In genomic region chr1:145009928-145010327, GRCh38 we compare ENCODE assay signal across 7 cellular contexts.
DNase-seq lines count a peak whose midpoint lies in the region; ATAC-seq, FAIRE-seq and TF ChIP-seq lines count a peak whose summit lies in the region.
"Not testable (repeated sequence)": the region's sequence is repeated elsewhere in the genome, so short reads cannot be mapped to it uniquely, and the experiment has no call there.

No MANE protein-coding gene starts in this region.

- peak overlapping the region; percentile 65 for H3K4me3 Mint-ChIP-seq in activated CD4-positive, alpha-beta T cell treated with anti-CD3 and anti-CD28 coated beads, Interleukin-2, amount 10 ng/mL, durations not matched to agents 24 days and 14 days
- peak overlapping the region; percentile 37 for H3K4me3 Mint-ChIP-seq in activated naive CD4-positive, alpha-beta T cell treated with anti-CD3 and anti-CD28 coated beads, Interleukin-2, amount 10 ng/mL, durations not matched to agents 7 days and 5 days
- H3K4me3 Mint-ChIP-seq in MCF 10A (ENCODE audit: unreplicated experiment), result peak overlapping the region; percentile 65

- CTCF ChIA-PET in activated naive CD4-positive, alpha-beta T cell treated with anti-CD3 and anti-CD28 coated beads, Interleukin-2, amount 10 ng/mL, durations not matched to agents 7 days and 5 days (lab: Charles Lee); MCF 10A (lab: Yijun Ruan, JAX): not testable (repeated sequence)

- H3K27me3 Mint-ChIP-seq in activated CD4-positive, alpha-beta T cell treated with anti-CD3 and anti-CD28 coated beads, Interleukin-2, amount 10 ng/mL, durations not matched to agents 24 days and 14 days; activated naive CD4-positive, alpha-beta T cell treated with anti-CD3 and anti-CD28 coated beads, Interleukin-2, amount 10 ng/mL, durations not matched to agents 7 days and 5 days; MCF 10A (ENCODE audit: insufficient read depth, unreplicated experiment): not testable (repeated sequence)

- H3K9me3 Mint-ChIP-seq in activated CD4-positive, alpha-beta T cell treated with anti-CD3 and anti-CD28 coated beads, Interleukin-2, amount 10 ng/mL, durations not matched to agents 24 days and 14 days; activated naive CD4-positive, alpha-beta T cell treated with anti-CD3 and anti-CD28 coated beads, Interleukin-2, amount 10 ng/mL, durations not matched to agents 7 days and 5 days; MCF 10A (ENCODE audit: unreplicated experiment): not testable (repeated sequence)

- not testable (repeated sequence) for H3K4me1 Mint-ChIP-seq in activated CD4-positive, alpha-beta T cell treated with anti-CD3 and anti-CD28 coated beads, Interleukin-2, amount 10 ng/mL, durations not matched to agents 24 days and 14 days; activated naive CD4-positive, alpha-beta T cell treated with anti-CD3 and anti-CD28 coated beads, Interleukin-2, amount 10 ng/mL, durations not matched to agents 7 days and 5 days; MCF 10A (ENCODE audit: insufficient read depth, unreplicated experiment)

- not testable (repeated sequence) for H3K36me3 Mint-ChIP-seq in activated CD4-positive, alpha-beta T cell treated with anti-CD3 and anti-CD28 coated beads, Interleukin-2, amount 10 ng/mL, durations not matched to agents 24 days and 14 days (ENCODE audit: low read depth); activated naive CD4-positive, alpha-beta T cell treated with anti-CD3 and anti-CD28 coated beads, Interleukin-2, amount 10 ng/mL, durations not matched to agents 7 days and 5 days; MCF 10A (ENCODE audit: insufficient read depth, unreplicated experiment)

- ATAC-seq in left lobe of liver (peak; percentile 22), omental fat pad (ENCODE audit: low FRiP score) (peak; percentile 74)

- intact Hi-C loops in activated CD4-positive, alpha-beta T cell treated with anti-CD3 and anti-CD28 coated beads, Interleukin-2, amount 10 ng/mL, durations not matched to agents 24 days and 14 days (cut with micrococcal nuclease); MCF 10A (cut with micrococcal nuclease): not testable (repeated sequence)

- not testable (repeated sequence) for TF ChIP-seq CTCF in MCF 10A (IDR thresholded peaks at IDR 0.05; ENCODE audit: unreplicated experiment); omental fat pad (IDR thresholded peaks at IDR 0.05)

- POLR2A ChIA-PET in MCF 10A (lab: Yijun Ruan, JAX), result not testable (repeated sequence)

- not testable (repeated sequence) for BruUV-seq in MCF 10A (replicated peaks; lab: Mats Ljungman, UMichigan)

- not testable (repeated sequence) for DNase-seq in GM18507 (ENCODE audit: extremely low spot score, insufficient read length, low read depth); RCC 7860 (ENCODE audit: low spot score); MCF 10A (ENCODE audit: unreplicated experiment); left lobe of liver (ENCODE audit: low spot score); omental fat pad (ENCODE audit: low spot score)
- DNase-seq in activated CD4-positive, alpha-beta T cell treated with anti-CD3 and anti-CD28 coated beads, Interleukin-2, amount 10 ng/mL, durations not matched to agents 24 days and 14 days, result peak; percentile 74
- peak; percentile 29 for DNase-seq in activated naive CD4-positive, alpha-beta T cell treated with anti-CD3 and anti-CD28 coated beads, Interleukin-2, amount 10 ng/mL, durations not matched to agents 7 days and 5 days

- H3K27ac Mint-ChIP-seq in activated CD4-positive, alpha-beta T cell treated with anti-CD3 and anti-CD28 coated beads, Interleukin-2, amount 10 ng/mL, durations not matched to agents 24 days and 14 days, result peak overlapping the region; percentile 80
- H3K27ac Mint-ChIP-seq in activated naive CD4-positive, alpha-beta T cell treated with anti-CD3 and anti-CD28 coated beads, Interleukin-2, amount 10 ng/mL, durations not matched to agents 7 days and 5 days; MCF 10A (ENCODE audit: low read depth, unreplicated experiment): not testable (repeated sequence)

- FAIRE-seq in GM18507 (lab: Jason Lieb, UNC) (peak; percentile 63), RCC 7860 (lab: Jason Lieb, UNC) (peak; percentile 59)
